Comparison of ENCODE assay signal across 29 cellular contexts in the genomic region with DNA sequence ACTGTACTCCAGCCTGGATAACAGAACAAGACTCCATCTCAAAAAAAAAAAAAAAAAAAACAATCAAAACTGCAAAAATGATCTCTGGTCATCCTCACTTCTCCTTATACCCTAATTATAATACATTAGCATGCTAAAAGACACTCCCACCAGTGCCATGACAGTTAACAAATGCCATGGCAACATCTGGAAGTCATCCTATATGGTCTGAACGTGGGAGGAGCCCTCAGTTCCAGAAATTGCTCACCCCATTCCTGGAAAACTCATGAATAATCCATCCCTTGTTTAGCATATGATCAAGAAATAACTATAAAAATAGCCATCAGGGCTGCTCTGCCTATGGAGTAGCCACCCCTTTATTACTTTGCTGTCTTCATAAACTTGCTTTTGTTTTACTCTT. TPM values are rescaled to one million over a fixed set of nuclear protein-coding genes. Genes with fewer than 3 reads are reported as not detected.
"Had no signal": no experiment of that assay in that cellular context is flagged by ENCODE, and none has a peak within 500 bp of the region (broad histone marks: within the 10 kb centered on the region; RNA-seq: fewer than 3 reads in every experiment).

No MANE protein-coding gene starts in this region.

- H3K79me2 ChIP-seq: hepatocyte had no signal

- ATAC-seq: foreskin keratinocyte; naive thymus-derived CD4-positive, alpha-beta T cell; sciatic nerve; stimulated activated memory B cell treated with anti-CD40 and anti-IgM and Interleukin-4, amounts not matched to agents 10 μg/mL and 1 μg/mL and 100 μg/mL, for 72 hours; upper lobe of right lung had no signal

- H3K27ac ChIP-seq: foreskin keratinocyte, hepatocyte, neutrophil, spleen, testis, tibial nerve, upper lobe of right lung, vagina had no signal

- DNase-seq: endodermal cell; erythroblast; foreskin keratinocyte; head of caudate nucleus; kidney glomerular epithelial cell; mesendoderm; naive thymus-derived CD4-positive, alpha-beta T cell; nephron progenitor cell; posterior cingulate gyrus; spleen; stimulated activated CD4-positive, alpha-beta T cell treated with anti-CD3 and anti-CD28 coated beads, Interleukin-15, amount 100 ng/mL, for 24 hours; stimulated activated CD4-positive, alpha-beta T cell treated with anti-CD3 and anti-CD28 coated beads, Interleukin-1b, Interleukin-23, amount 100 ng/mL, for 48 hours; stimulated activated CD4-positive, alpha-beta T cell treated with anti-CD3 and anti-CD28 coated beads, Interleukin-4, amount 100 ng/mL, for 24 hours; testis; upper lobe of right lung had no signal

- H3K27me3 ChIP-seq: hepatocyte, neutrophil, spleen, testis, tibial nerve, upper lobe of right lung, vagina had no signal

- H2AFZ ChIP-seq: hepatocyte had no signal

- H3K4me3 ChIP-seq: hepatocyte, spleen, testis, tibial nerve, upper lobe of right lung, vagina had no signal

- H3K9me3 ChIP-seq: neutrophil, spleen, testis, tibial nerve, upper lobe of right lung, vagina had no signal

- H3K4me1 ChIP-seq: foreskin keratinocyte, spleen, testis, tibial nerve, upper lobe of right lung, vagina had no signal

- H3K36me3 ChIP-seq: neutrophil, spleen, tibial nerve, upper lobe of right lung, vagina had no signal

- H3K4me2 ChIP-seq: hepatocyte had no signal

RNA-seq across cellular contexts. Expression of gene C2orf80, which starts 5.6 kb away (rescaled TPM):
- total RNA-seq: endothelial cell of umbilical vein; foreskin keratinocyte; hepatocyte; liver; lung microvascular endothelial cell; mononuclear cell; naive thymus-derived CD4-positive, alpha-beta T cell; osteocyte; pulmonary artery endothelial cell; sciatic nerve; skeletal muscle tissue; spleen; subcutaneous adipose tissue; testis; tibial nerve; upper lobe of right lung; vagina had no signal
- polyA plus RNA-seq: endothelial cell of umbilical vein; foreskin keratinocyte; hepatocyte; liver; naive thymus-derived CD4-positive, alpha-beta T cell; spleen had no signal

RNA-seq across cellular contexts. Expression of gene CRYGA, which starts 32.1 kb away (rescaled TPM):
- total RNA-seq: endodermal cell; endothelial cell of umbilical vein; foreskin keratinocyte; hepatocyte; liver; lung microvascular endothelial cell; mononuclear cell; naive thymus-derived CD4-positive, alpha-beta T cell; osteocyte; pulmonary artery endothelial cell; sciatic nerve; skeletal muscle tissue; spleen; subcutaneous adipose tissue; testis; tibial nerve; upper lobe of right lung; vagina had no signal
- polyA plus RNA-seq: endothelial cell of umbilical vein; foreskin keratinocyte; hepatocyte; liver; naive thymus-derived CD4-positive, alpha-beta T cell; spleen had no signal

RNA-seq across cellular contexts. Expression of gene CRYGB, which starts 49.5 kb away (rescaled TPM):
- total RNA-seq: endothelial cell of umbilical vein; foreskin keratinocyte; hepatocyte; liver; lung microvascular endothelial cell; mononuclear cell; naive thymus-derived CD4-positive, alpha-beta T cell; osteocyte; pulmonary artery endothelial cell; sciatic nerve; skeletal muscle tissue; spleen; subcutaneous adipose tissue; tibial nerve; upper lobe of right lung; vagina had no signal
- polyA plus RNA-seq: endothelial cell of umbilical vein; foreskin keratinocyte; hepatocyte; liver; naive thymus-derived CD4-positive, alpha-beta T cell; spleen had no signal
